8 cellular contexts compared by ENCODE assay signal in genomic region chr13:24217601-24218281, GRCh38. TPM values are rescaled to one million over a fixed set of nuclear protein-coding genes. Genes with fewer than 3 reads are reported as not detected.
A peak's percentile ranks its signal among the peaks of the same experiment; 100 is the strongest.
DNase-seq lines count a peak whose midpoint lies in the region; ATAC-seq and TF ChIP-seq lines count a peak whose summit lies in the region.

No MANE protein-coding gene starts in this region.

- H3K36me3 Mint-ChIP-seq in activated CD4-positive, alpha-beta memory T cell treated with anti-CD3 and anti-CD28 coated beads, Interleukin-2, amount 10 ng/mL, durations not matched to agents 7 days and 5 days (ENCODE audit: low read depth) = no peaks in the 10 kb centered on the region
- H3K36me3 Mint-ChIP-seq in activated CD4-positive, alpha-beta memory T cell treated with anti-CD3 and anti-CD28 coated beads for 36 hours = no peaks in the 10 kb centered on the region

- no peak overlapping the region for H3K4me3 Mint-ChIP-seq in activated CD4-positive, alpha-beta memory T cell treated with anti-CD3 and anti-CD28 coated beads, Interleukin-2, amount 10 ng/mL, durations not matched to agents 7 days and 5 days
- H3K4me3 Mint-ChIP-seq in activated CD4-positive, alpha-beta memory T cell treated with anti-CD3 and anti-CD28 coated beads for 36 hours = no peak overlapping the region

- POLR2A ChIA-PET in activated CD4-positive, alpha-beta memory T cell treated with anti-CD3 and anti-CD28 coated beads, Interleukin-2, amount 10 ng/mL, durations not matched to agents 7 days and 5 days (lab: Charles Lee) = interaction anchor here (1.0 to 1.5 kb wide), 3 partner anchors 11 to 37 kb away, joined by 3 to 4 read pairs (median 4); no protein-coding TSS in a partner anchor
- POLR2A ChIA-PET in activated CD4-positive, alpha-beta memory T cell treated with anti-CD3 and anti-CD28 coated beads for 36 hours (lab: Charles Lee) = no interaction called here

- no peak for TF ChIP-seq POLR2A in suprapubic skin (IDR thresholded peaks at IDR 0.05)

- no peak for TF ChIP-seq CTCF in suprapubic skin (IDR thresholded peaks at IDR 0.05)

- no peak for ATAC-seq in HG03457 (IDR thresholded peaks at IDR 0.05; ENCODE audit: unreplicated experiment)

- peak; percentile 38 for DNase-seq in activated CD4-positive, alpha-beta memory T cell treated with anti-CD3 and anti-CD28 coated beads, Interleukin-2, amount 10 ng/mL, durations not matched to agents 7 days and 5 days
- no peak for DNase-seq in activated CD4-positive, alpha-beta memory T cell treated with anti-CD3 and anti-CD28 coated beads for 36 hours
- DNase-seq in NAMALWA (ENCODE audit: low spot score) (peak; percentile 47), fibroblast of gingiva (ENCODE audit: low read depth) (peak; percentile 13), suprapubic skin (ENCODE audit: low spot score in 2 of 2) (no peak), NCI-H128 (lab: John Stamatoyannopoulos, UW; ENCODE audit: unreplicated experiment) (no peak)
- no peak for DNase-seq in stimulated activated CD4-positive, alpha-beta T cell treated with anti-CD3 and anti-CD28 coated beads, Interleukin-12 subunit alpha, Interleukin-12 subunit beta, amount 100 ng/mL, for 4 hours

- H3K36me3 ChIP-seq in suprapubic skin = no peaks in the 10 kb centered on the region

- CTCF ChIA-PET in activated CD4-positive, alpha-beta memory T cell treated with anti-CD3 and anti-CD28 coated beads, Interleukin-2, amount 10 ng/mL, durations not matched to agents 7 days and 5 days (lab: Charles Lee) = interaction anchor here (1.1 to 3.9 kb wide), 6 partner anchors 12 to 300 kb away, joined by 3 to 45 read pairs (median 18); partner anchors contain the start of gene SPATA13
- CTCF ChIA-PET in activated CD4-positive, alpha-beta memory T cell treated with anti-CD3 and anti-CD28 coated beads for 36 hours (lab: Charles Lee) = interaction anchor here (0.5 to 4.5 kb wide), 7 partner anchors 121 to 299 kb away, joined by 3 to 67 read pairs (median 11); no protein-coding TSS in a partner anchor

- no peaks in the 10 kb centered on the region for H3K27me3 ChIP-seq in suprapubic skin

- peak overlapping the region; percentile 38 for H3K27ac ChIP-seq in suprapubic skin

- TF ChIP-seq EP300 in suprapubic skin (IDR thresholded peaks at IDR 0.05) = no peak

- H3K4me1 ChIP-seq in suprapubic skin = peaks cover 17% of the 10 kb centered on the region

- intact Hi-C loops in activated CD4-positive, alpha-beta memory T cell treated with anti-CD3 and anti-CD28 coated beads for 36 hours (cut with micrococcal nuclease) = no loop called here

- no peaks in the 10 kb centered on the region for H3K9me3 ChIP-seq in suprapubic skin

- 57% methylated on average over 6 of the region's 6 CpGs for WGBS in suprapubic skin

- no peaks in the 10 kb centered on the region for H3K9me3 Mint-ChIP-seq in activated CD4-positive, alpha-beta memory T cell treated with anti-CD3 and anti-CD28 coated beads, Interleukin-2, amount 10 ng/mL, durations not matched to agents 7 days and 5 days
- no peaks in the 10 kb centered on the region for H3K9me3 Mint-ChIP-seq in activated CD4-positive, alpha-beta memory T cell treated with anti-CD3 and anti-CD28 coated beads for 36 hours

- H3K27me3 Mint-ChIP-seq in activated CD4-positive, alpha-beta memory T cell treated with anti-CD3 and anti-CD28 coated beads, Interleukin-2, amount 10 ng/mL, durations not matched to agents 7 days and 5 days = no peaks in the 10 kb centered on the region
- no peaks in the 10 kb centered on the region for H3K27me3 Mint-ChIP-seq in activated CD4-positive, alpha-beta memory T cell treated with anti-CD3 and anti-CD28 coated beads for 36 hours

- no peak overlapping the region for H3K4me3 ChIP-seq in suprapubic skin

- peaks cover 27% of the 10 kb centered on the region for H3K4me1 Mint-ChIP-seq in activated CD4-positive, alpha-beta memory T cell treated with anti-CD3 and anti-CD28 coated beads, Interleukin-2, amount 10 ng/mL, durations not matched to agents 7 days and 5 days
- H3K4me1 Mint-ChIP-seq in activated CD4-positive, alpha-beta memory T cell treated with anti-CD3 and anti-CD28 coated beads for 36 hours (ENCODE audit: low read depth) = peaks cover 19% of the 10 kb centered on the region

- H3K27ac Mint-ChIP-seq in activated CD4-positive, alpha-beta memory T cell treated with anti-CD3 and anti-CD28 coated beads, Interleukin-2, amount 10 ng/mL, durations not matched to agents 7 days and 5 days = peak overlapping the region; percentile 53
- H3K27ac Mint-ChIP-seq in activated CD4-positive, alpha-beta memory T cell treated with anti-CD3 and anti-CD28 coated beads for 36 hours = no peak overlapping the region

RNA-seq across cellular contexts. Expression of gene SPATA13, which starts 57.2 kb away (rescaled TPM):
- total RNA-seq in activated CD4-positive, alpha-beta memory T cell treated with anti-CD3 and anti-CD28 coated beads, Interleukin-2, amount 10 ng/mL, durations not matched to agents 7 days and 5 days = 10 to 100 TPM; 55.4 to 59.2 TPM
- total RNA-seq in activated CD4-positive, alpha-beta memory T cell treated with anti-CD3 and anti-CD28 coated beads for 36 hours = 10 to 100 TPM; 50.3 to 50.8 TPM
- total RNA-seq in suprapubic skin = 10 to 100 TPM; 26.5 to 64.2 (median 31.6) TPM

Comparison
In these comparisons a context has a peak if more than half of its experiments do, and no peak if none do; other contexts are left out.
1. DNase-seq: peak in activated CD4-positive, alpha-beta memory T cell treated with anti-CD3 and anti-CD28 coated beads, Interleukin-2, amount 10 ng/mL, durations not matched to agents 7 days and 5 days (single experiment), NAMALWA (single experiment) and fibroblast of gingiva (single experiment); none in activated CD4-positive, alpha-beta memory T cell treated with anti-CD3 and anti-CD28 coated beads for 36 hours (single experiment), suprapubic skin (0 of 2), NCI-H128 (single experiment) and stimulated activated CD4-positive, alpha-beta T cell treated with anti-CD3 and anti-CD28 coated beads, Interleukin-12 subunit alpha, Interleukin-12 subunit beta, amount 100 ng/mL, for 4 hours (single experiment).